Comparison of ENCODE assay signal across 2 cellular contexts in genomic region chr12:108793756-108794441, GRCh38.
TF ChIP-seq lines count a peak whose summit lies in the region.

No MANE protein-coding gene starts in this region.

TF ChIP-seq in GM23338, 12 proteins besides CTCF, POLR2A, EP300 and RAD21 (continued from another document):
- TF ChIP-seq REST (IDR thresholded peaks at IDR 0.05; ENCODE audit: unreplicated experiment) (no peak), ETS1 (IDR thresholded peaks at IDR 0.05) (no peak), EZH2phosphoT487 (IDR thresholded peaks at IDR 0.05; ENCODE audit: unreplicated experiment) (no peak), JUNB (IDR thresholded peaks at IDR 0.05; ENCODE audit: unreplicated experiment) (no peak), CREB1 (CRISPR knock-in tag; IDR thresholded peaks at IDR 0.05; ENCODE audit: low read depth) (no peak), POLR2AphosphoS5 (IDR thresholded peaks at IDR 0.05; ENCODE audit: low read depth) (no peak), STAT1 (IDR thresholded peaks at IDR 0.05; ENCODE audit: unreplicated experiment) (no peak), ZNF114 (CRISPR knock-in tag; IDR thresholded peaks at IDR 0.05) (no peak)

TF ChIP-seq in K562, 482 proteins besides CTCF, POLR2A, EP300 and RAD21 (continued from another document):
- TF ChIP-seq STAT6 (CRISPR knock-in tag; IDR thresholded peaks at IDR 0.05) (no peak), CREB5 (CRISPR knock-in tag; IDR thresholded peaks at IDR 0.05) (no peak), ZNF707 (CRISPR knock-in tag; conservative IDR thresholded peaks at IDR 0.05) (no peak)
